Comparison of ENCODE assay signal across 8 cellular contexts in the genomic region with DNA sequence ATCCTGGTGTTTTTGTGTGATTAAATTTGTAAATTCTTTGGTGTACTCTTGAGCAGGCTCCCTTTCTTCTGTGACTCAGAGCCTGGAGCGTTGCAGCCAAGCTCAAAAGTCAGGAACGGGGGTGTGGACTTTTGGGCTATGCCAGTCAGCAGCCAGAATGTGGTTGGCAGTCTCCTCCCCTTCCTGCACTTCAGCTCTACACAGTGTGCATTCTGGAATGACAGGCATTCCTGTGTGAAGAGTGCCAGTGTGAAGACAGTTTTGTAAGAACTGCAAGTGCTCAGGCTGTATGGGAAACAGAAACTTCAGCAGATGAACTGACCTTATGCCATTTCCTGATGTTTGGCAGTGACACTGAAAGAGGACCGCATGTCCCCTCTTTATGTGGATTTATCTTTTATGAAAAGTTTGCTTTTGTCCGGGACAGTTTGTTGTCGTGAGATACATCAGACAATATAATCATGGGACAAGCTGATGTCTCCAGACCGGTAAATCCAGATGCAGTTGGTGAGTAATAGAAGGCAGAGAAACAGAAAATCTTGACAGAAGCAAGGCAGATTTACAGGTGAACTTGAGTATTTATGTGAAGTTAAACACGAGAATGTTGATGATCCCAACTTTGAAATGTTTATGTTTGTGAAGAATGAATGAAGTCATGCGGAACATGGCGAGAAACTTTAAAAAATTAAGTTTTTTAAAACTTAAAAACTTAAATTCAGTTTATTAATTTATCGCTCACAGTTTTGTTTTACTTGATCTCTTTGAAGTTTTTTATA.
DNase-seq lines count a peak whose midpoint lies in the region; ATAC-seq and TF ChIP-seq lines count a peak whose summit lies in the region.

No MANE protein-coding gene starts in this region.

- ATAC-seq in HG03439 (IDR thresholded peaks at IDR 0.05; ENCODE audit: unreplicated experiment) = no peak
- no peak for ATAC-seq in HG03565 (IDR thresholded peaks at IDR 0.05; ENCODE audit: unreplicated experiment)

- no peaks in the 10 kb centered on the region for H3K27me3 ChIP-seq in skeletal muscle tissue (ENCODE audit: control insufficient read depth in 3 of 3, insufficient read depth in 3 of 3, low read length in 3 of 3)

- no peaks in the 10 kb centered on the region for H3K9me3 ChIP-seq in skeletal muscle tissue (ENCODE audit: control insufficient read depth in 3 of 3, low read length in 3 of 3)

- H3K36me3 ChIP-seq in skeletal muscle tissue (ENCODE audit: control insufficient read depth in 3 of 3, insufficient read depth in 3 of 3, low read length in 3 of 3) = no peaks in the 10 kb centered on the region

- H3K9ac ChIP-seq in skeletal muscle tissue (ENCODE audit: low read depth in 1 of 3, low read length in 3 of 3) = peak overlapping the region; percentile 17 to 58 (median 37)

- TF ChIP-seq CTCF in AG10803 (conservative IDR thresholded peaks at IDR 0.05; ENCODE audit: low read length) = no peak

- peaks cover 7 to 12% (median 10%) of the 10 kb centered on the region in 3 donors for H3K4me1 ChIP-seq in skeletal muscle tissue (ENCODE audit: control insufficient read depth in 3 of 3, insufficient read depth in 3 of 3, low read length in 3 of 3)

- in situ Hi-C loops in GM18951 (cut with MboI; ENCODE audit: low sequenced_read_pairs, unreplicated experiment) = no loop called here
- in situ Hi-C loops in T47D (cut with HindIII; ENCODE audit: low pct_unique_long_range_greater_than_20kb, low sequenced_read_pairs) = no loop called here

- H3K4me3 ChIP-seq in AG10803 (ENCODE audit: low read length) (peak overlapping the region; percentile 50), skeletal muscle tissue (ENCODE audit: low read length in 3 of 3) (peak overlapping the region; percentile 52 to 77 (median 55))

- peak; percentile 99 for DNase-seq in AG10803 (ENCODE audit: low read depth)
- DNase-seq in NCI-H446 treated with DMSO at 0.1 percent for 48 hours (lab: John Stamatoyannopoulos, UW) = peak; percentile 43
- DNase-seq in T47D (ENCODE audit: low read depth in 1 of 2, low spot score in 1 of 2) = peak; percentile 53 to 96
- DNase-seq in iris pigment epithelial cell (ENCODE audit: low read depth) = peak; percentile 97

- TF ChIP-seq POLR2A in GM18951 (IDR thresholded peaks at IDR 0.05; ENCODE audit: extremely low read depth, insufficient read depth, insufficient read length) = peak; percentile 51

- H3K27ac ChIP-seq in skeletal muscle tissue (ENCODE audit: low read depth, low read length) = peak overlapping the region; percentile 71

Comparison
In these comparisons a context has a peak if more than half of its experiments do, and no peak if none do; other contexts are left out.
1. DNase-seq: peak in every context shown above with its lines; median percentile 99 in AG10803; 97 in iris pigment epithelial cell; 74 in T47D; 43 in NCI-H446 treated with DMSO at 0.1 percent for 48 hours.